In genomic region chr6:116254297-116254724, GRCh38 we compare ENCODE assay signal across 8 cellular contexts. TPM values are rescaled to one million over a fixed set of nuclear protein-coding genes. Genes with fewer than 3 reads are reported as not detected.
A peak's percentile ranks its signal among the peaks of the same experiment; 100 is the strongest.
DNase-seq lines count a peak whose midpoint lies in the region; ATAC-seq, FAIRE-seq and TF ChIP-seq lines count a peak whose summit lies in the region.

No MANE protein-coding gene starts in this region.

- peak overlapping the region; percentile 86 for H3K4me2 ChIP-seq in PC-3 (ENCODE audit: low read length)

- no peak for TF ChIP-seq EP300 in upper lobe of left lung (IDR thresholded peaks at IDR 0.05)

- no peaks in the 10 kb centered on the region for H3F3A ChIP-seq in PC-3 (ENCODE audit: low read length, unreplicated experiment)

- FAIRE-seq in frontal cortex (lab: Jason Lieb, UNC), result no peak

- H3K36me3 ChIP-seq in CD8-positive, alpha-beta T cell (ENCODE audit: insufficient read depth, low read length), result no peaks in the 10 kb centered on the region
- H3K36me3 ChIP-seq in HAP-1 (replicated peaks) (no peaks in the 10 kb centered on the region), PC-3 (ENCODE audit: low read depth, low read length) (no peaks in the 10 kb centered on the region), right atrium auricular region (no peaks in the 10 kb centered on the region), upper lobe of left lung (no peaks in the 10 kb centered on the region)

- 0 out of 2 replicates have a peak, but pooled peaks cover 4% of the 10 kb centered on the region for H4K20me1 ChIP-seq in PC-3 (ENCODE audit: low read length)

- in situ Hi-C loops in HAP-1 (cut with MboI; ENCODE audit: low sequenced_read_pairs), result no loop called here

- H3K4me3 Mint-ChIP-seq in CD8-positive, alpha-beta T cell, result no peak overlapping the region

- TSS peak; percentile 89 for BruUV-seq in PC-3 (replicated peaks; lab: Mats Ljungman, UMichigan)

- no peaks in the 10 kb centered on the region for H3K9me3 Mint-ChIP-seq in CD8-positive, alpha-beta T cell

- peaks cover 21% of the 10 kb centered on the region for H3K4me1 Mint-ChIP-seq in CD8-positive, alpha-beta T cell (ENCODE audit: low read depth)

- no peaks in the 10 kb centered on the region for H3K9me3 ChIP-seq in CD8-positive, alpha-beta T cell (ENCODE audit: low read length)
- H3K9me3 ChIP-seq in HAP-1, result no peaks in the 10 kb centered on the region; the same call in 1 of the 2 replicates
- no peaks in the 10 kb centered on the region for H3K9me3 ChIP-seq in PC-3 (ENCODE audit: low read length)
- no peaks in the 10 kb centered on the region for H3K9me3 ChIP-seq in right atrium auricular region
- no peaks in the 10 kb centered on the region for H3K9me3 ChIP-seq in upper lobe of left lung

- TF ChIP-seq CTCF in CD8-positive, alpha-beta T cell (IDR thresholded peaks at IDR 0.05), result no peak
- TF ChIP-seq CTCF in PC-3 (conservative IDR thresholded peaks at IDR 0.05; ENCODE audit: low read depth, low read length), result no peak
- TF ChIP-seq CTCF in right atrium auricular region (IDR thresholded peaks at IDR 0.05), result no peak
- no peak for TF ChIP-seq CTCF in upper lobe of left lung (IDR thresholded peaks at IDR 0.05)

- H2AFZ ChIP-seq in PC-3 (ENCODE audit: low read length), result peak overlapping the region; percentile 93

- 0% methylated on average over 1 of the region's 1 CpG for WGBS in upper lobe of left lung, 2 donors

- peak overlapping the region; percentile 93 for H3K9ac ChIP-seq in PC-3 (ENCODE audit: low read length)

- no peaks in the 10 kb centered on the region for H3K27me3 Mint-ChIP-seq in CD8-positive, alpha-beta T cell (ENCODE audit: low read depth)

- H3K27ac ChIP-seq in CD8-positive, alpha-beta T cell (ENCODE audit: low read depth, low read length), result peak overlapping the region; percentile 95
- H3K27ac ChIP-seq in PC-3 (ENCODE audit: low read length), result peak overlapping the region; percentile 35
- H3K27ac ChIP-seq in right atrium auricular region, result peak overlapping the region; percentile 93
- H3K27ac ChIP-seq in upper lobe of left lung, result peak overlapping the region; percentile 87 to 93 (median 92)

- no peaks in the 10 kb centered on the region for H3K27me3 ChIP-seq in CD8-positive, alpha-beta T cell (ENCODE audit: insufficient read depth, low read length)
- no peaks in the 10 kb centered on the region for H3K27me3 ChIP-seq in HAP-1 (ENCODE audit: low read depth)
- no peaks in the 10 kb centered on the region for H3K27me3 ChIP-seq in PC-3 (ENCODE audit: low read length)
- H3K27me3 ChIP-seq in right atrium auricular region, result no peaks in the 10 kb centered on the region
- H3K27me3 ChIP-seq in upper lobe of left lung, result no peaks in the 10 kb centered on the region

- H3K4me3 ChIP-seq in CD8-positive, alpha-beta T cell (ENCODE audit: low read depth, low read length), result peak overlapping the region; percentile 89
- peak overlapping the region; percentile 66 for H3K4me3 ChIP-seq in HAP-1
- peak overlapping the region; percentile 97 for H3K4me3 ChIP-seq in PC-3 (ENCODE audit: low read length)
- peak overlapping the region; percentile 77 to 89 for H3K4me3 ChIP-seq in right atrium auricular region
- peak overlapping the region; percentile 84 to 98 (median 92) for H3K4me3 ChIP-seq in upper lobe of left lung

- POLR2A ChIA-PET in CD8-positive, alpha-beta T cell (lab: Charles Lee), result interaction anchor here (1.0 to 4.8 kb wide), 7 partner anchors 9 to 318 kb away, joined by 3 to 52 read pairs (median 6); partner anchors contain the start of genes RWDD1 and TSPYL1
- POLR2A ChIA-PET in PC-3 (lab: Charles Lee; ENCODE audit: unreplicated experiment), result no interaction called here

- H3K27ac Mint-ChIP-seq in CD8-positive, alpha-beta T cell, result no peak overlapping the region

- TF ChIP-seq POLR2A in upper lobe of left lung (IDR thresholded peaks at IDR 0.05), result no peak

- no peaks in the 10 kb centered on the region for H3K9me2 ChIP-seq in PC-3 (replicated peaks; ENCODE audit: low read length)

- CTCF ChIA-PET in CD8-positive, alpha-beta T cell (lab: Charles Lee), result interaction anchor here (0.7 to 1.4 kb wide), 2 partner anchors 36 to 39 kb away, joined by 3 to 4 read pairs; no protein-coding TSS in a partner anchor
- CTCF ChIA-PET in PC-3 (lab: Charles Lee), result no interaction called here

- intact Hi-C loops in CD8-positive, alpha-beta T cell (cut with DNase I, micrococcal nuclease), result loop anchor here (1.0 to 5.0 kb wide), 6 partner anchors 14 to 427 kb away; partner anchors contain the start of genes TSPYL1 (in 2 of the 2), KPNA5 (in 1 of the 2), NT5DC1 (in 1 of the 2) and RWDD1 (in 1 of the 2)
- intact Hi-C loops in PC-3 (cut with micrococcal nuclease), result no loop called here

- peaks cover 13% of the 10 kb centered on the region for H3K36me3 Mint-ChIP-seq in CD8-positive, alpha-beta T cell

- DNase-seq in CD8-positive, alpha-beta T cell, result no peak
- DNase-seq in HAP-1 (ENCODE audit: low spot score in 2 of 2) (no peak), PC-3 (no peak), right atrium auricular region (ENCODE audit: low spot score) (no peak), upper lobe of left lung (no peak), frontal cortex (ENCODE audit: low spot score in 2 of 2) (no peak), T-helper 1 cell (no peak), UCSD-AML1 (lab: John Stamatoyannopoulos, UW; ENCODE audit: unreplicated experiment) (no peak)

- peaks cover 37% of the 10 kb centered on the region for H3K4me1 ChIP-seq in CD8-positive, alpha-beta T cell (ENCODE audit: insufficient read depth, low read length)
- peaks cover 38% of the 10 kb centered on the region for H3K4me1 ChIP-seq in HAP-1
- peaks cover 28% of the 10 kb centered on the region for H3K4me1 ChIP-seq in PC-3 (ENCODE audit: insufficient read depth, low read length)
- H3K4me1 ChIP-seq in right atrium auricular region, result peaks cover 0 to 44% of the 10 kb centered on the region in 2 donors
- peaks cover 43 to 50% (median 44%) of the 10 kb centered on the region in 4 donors for H3K4me1 ChIP-seq in upper lobe of left lung

- no peak for ATAC-seq in CD8-positive, alpha-beta T cell
- ATAC-seq in PC-3 (peak; percentile 11), upper lobe of left lung (ENCODE audit: low FRiP score in 2 of 2) (no peak)

- H3K79me2 ChIP-seq in PC-3 (ENCODE audit: low read length), result peaks cover 48% of the 10 kb centered on the region

RNA-seq across cellular contexts. Expression of gene TSPYL4, which starts 0.4 kb away (rescaled TPM):
- total RNA-seq in CD8-positive, alpha-beta T cell, result 10 to 100 TPM; 51.0 to 51.6 TPM
- total RNA-seq in PC-3 (2014; rRNA removed), result 8.0 and 10.1 TPM in 2 replicates
- total RNA-seq in right atrium auricular region, result 10 to 100 TPM; 29.2 to 34.5 TPM
- 10 to 100 TPM in 2 of 6 donors, 1 to 10 TPM in 4; 4.4 to 13.0 (median 9.4) TPM for total RNA-seq in upper lobe of left lung
- total RNA-seq in frontal cortex, result 85.2 TPM

RNA-seq across cellular contexts. Expression of gene TSPYL1, which starts 25.4 kb away (rescaled TPM):
- total RNA-seq in CD8-positive, alpha-beta T cell, result 100 to 1,000 TPM; 247 to 248 TPM
- 35.1 and 38.8 TPM in 2 replicates for total RNA-seq in PC-3 (2014; rRNA removed)
- 10 to 100 TPM; 79.3 to 87.5 TPM for total RNA-seq in right atrium auricular region
- total RNA-seq in upper lobe of left lung, result 10 to 100 TPM; 33.5 to 83.6 (median 64.9) TPM
- total RNA-seq in frontal cortex, result 220 TPM

Comparison
In these comparisons a context has a peak if more than half of its experiments do, and no peak if none do; other contexts are left out.
1. H3K27ac ChIP-seq: peak in every context shown above with its lines; median percentile 95 in CD8-positive, alpha-beta T cell; 93 in right atrium auricular region; 92 in upper lobe of left lung; 35 in PC-3.